In genomic region chr4:105236202-105236916, GRCh38 we compare ENCODE assay signal across 11 cellular contexts.
A peak's percentile ranks its signal among the peaks of the same experiment; 100 is the strongest.
DNase-seq lines count a peak whose midpoint lies in the region; ATAC-seq and TF ChIP-seq lines count a peak whose summit lies in the region.
"Had no signal": no experiment of that assay in that cellular context is flagged by ENCODE, and none has a peak within 500 bp of the region (broad histone marks: within the 10 kb centered on the region; RNA-seq: fewer than 3 reads in every experiment).

No MANE protein-coding gene starts in this region.

- no peaks in the 10 kb centered on the region for H3K9me3 ChIP-seq in CD8-positive, alpha-beta memory T cell (ENCODE audit: low read length)
- no peaks in the 10 kb centered on the region for H3K9me3 ChIP-seq in gastrocnemius medialis
- no peaks in the 10 kb centered on the region for H3K9me3 ChIP-seq in Caco-2

- POLR2A ChIA-PET in CD8-positive, alpha-beta memory T cell (lab: Charles Lee), result no interaction called here
- POLR2A ChIA-PET in activated CD4-positive, alpha-beta memory T cell treated with anti-CD3 and anti-CD28 coated beads, Interleukin-2, amount 10 ng/mL, durations not matched to agents 7 days and 5 days (lab: Charles Lee), result no interaction called here
- POLR2A ChIA-PET in Caco-2 (lab: Charles Lee), result no interaction called here

- H3K36me3 Mint-ChIP-seq in CD8-positive, alpha-beta memory T cell, result peaks cover 35 to 62% (median 39%) of the 10 kb centered on the region in 3 donors
- peaks cover 54% of the 10 kb centered on the region for H3K36me3 Mint-ChIP-seq in activated CD4-positive, alpha-beta memory T cell treated with anti-CD3 and anti-CD28 coated beads, Interleukin-2, amount 10 ng/mL, durations not matched to agents 7 days and 5 days (ENCODE audit: low read depth)
- peaks cover 38% of the 10 kb centered on the region for H3K36me3 Mint-ChIP-seq in Caco-2 (ENCODE audit: insufficient read depth, unreplicated experiment)
- H3K36me3 Mint-ChIP-seq in activated naive CD4-positive, alpha-beta T cell treated with anti-CD3 and anti-CD28 coated beads, Interleukin-2, amount 50 U/mL, for 72 hours, result peaks cover 52 to 57% of the 10 kb centered on the region in 2 donors
- H3K36me3 Mint-ChIP-seq: WTC11 had no signal

- peak overlapping the region in 2 of 7 donors; percentile 3 to 11 for H3K4me3 Mint-ChIP-seq in CD8-positive, alpha-beta memory T cell
- no peak overlapping the region for H3K4me3 Mint-ChIP-seq in activated CD4-positive, alpha-beta memory T cell treated with anti-CD3 and anti-CD28 coated beads, Interleukin-2, amount 10 ng/mL, durations not matched to agents 7 days and 5 days
- H3K4me3 Mint-ChIP-seq in Caco-2 (ENCODE audit: unreplicated experiment), result no peak overlapping the region
- H3K4me3 Mint-ChIP-seq: WTC11 had no signal

- H3K27ac ChIP-seq in CD8-positive, alpha-beta memory T cell (ENCODE audit: low read depth, low read length), result no peak overlapping the region
- H3K27ac ChIP-seq in gastrocnemius medialis, result no peak overlapping the region

- in situ Hi-C loops in gastrocnemius medialis (cut with MboI; ENCODE audit: low sequenced_read_pairs in 4 of 4), result no loop called here

- no TSS peak for BruUV-seq in Caco-2 (replicated peaks; lab: Mats Ljungman, UMichigan)

- H3K4me1 Mint-ChIP-seq in CD8-positive, alpha-beta memory T cell, result peaks cover 21 to 35% (median 29%) of the 10 kb centered on the region in 3 donors
- peaks cover 14% of the 10 kb centered on the region for H3K4me1 Mint-ChIP-seq in activated CD4-positive, alpha-beta memory T cell treated with anti-CD3 and anti-CD28 coated beads, Interleukin-2, amount 10 ng/mL, durations not matched to agents 7 days and 5 days
- peaks cover 11% of the 10 kb centered on the region for H3K4me1 Mint-ChIP-seq in Caco-2 (ENCODE audit: low read depth, unreplicated experiment)

- no peak overlapping the region for H3K4me3 ChIP-seq in CD8-positive, alpha-beta memory T cell (ENCODE audit: low read length)
- H3K4me3 ChIP-seq in gastrocnemius medialis (no peak overlapping the region), Caco-2 (ENCODE audit: low read depth, low read length) (no peak overlapping the region)

- no peaks in the 10 kb centered on the region for H3K9me3 Mint-ChIP-seq in CD8-positive, alpha-beta memory T cell
- H3K9me3 Mint-ChIP-seq in activated CD4-positive, alpha-beta memory T cell treated with anti-CD3 and anti-CD28 coated beads, Interleukin-2, amount 10 ng/mL, durations not matched to agents 7 days and 5 days, result peaks cover 6% of the 10 kb centered on the region
- no peaks in the 10 kb centered on the region for H3K9me3 Mint-ChIP-seq in Caco-2 (ENCODE audit: unreplicated experiment)
- peaks cover 0 to 3% of the 10 kb centered on the region in 2 donors for H3K9me3 Mint-ChIP-seq in activated naive CD4-positive, alpha-beta T cell treated with anti-CD3 and anti-CD28 coated beads, Interleukin-2, amount 50 U/mL, for 72 hours
- H3K9me3 Mint-ChIP-seq: WTC11 had no signal

- H3K27me3 Mint-ChIP-seq in CD8-positive, alpha-beta memory T cell, result no peaks in the 10 kb centered on the region
- H3K27me3 Mint-ChIP-seq in activated CD4-positive, alpha-beta memory T cell treated with anti-CD3 and anti-CD28 coated beads, Interleukin-2, amount 10 ng/mL, durations not matched to agents 7 days and 5 days, result no peaks in the 10 kb centered on the region
- no peaks in the 10 kb centered on the region for H3K27me3 Mint-ChIP-seq in Caco-2 (ENCODE audit: insufficient read depth, unreplicated experiment)

- H3K4me1 ChIP-seq in CD8-positive, alpha-beta memory T cell (ENCODE audit: insufficient read depth, low read length), result no peaks in the 10 kb centered on the region
- H3K4me1 ChIP-seq in gastrocnemius medialis (peaks cover 1 to 4% of the 10 kb centered on the region in 2 donors), Caco-2 (no peaks in the 10 kb centered on the region; the same call in 1 of the 2 replicates)

- no peaks in the 10 kb centered on the region for H3K36me3 ChIP-seq in CD8-positive, alpha-beta memory T cell (ENCODE audit: insufficient read depth, low read length)
- H3K36me3 ChIP-seq in gastrocnemius medialis (peaks cover 0 to 22% of the 10 kb centered on the region in 2 donors), Caco-2 (ENCODE audit: control insufficient read depth, insufficient read depth, low read length) (no peaks in the 10 kb centered on the region; the same call in 1 of the 2 replicates)

- H3K27ac Mint-ChIP-seq in CD8-positive, alpha-beta memory T cell, result peak overlapping the region in 6 of 8 donors; percentile 6 to 68 (median 20)
- H3K27ac Mint-ChIP-seq in activated CD4-positive, alpha-beta memory T cell treated with anti-CD3 and anti-CD28 coated beads, Interleukin-2, amount 10 ng/mL, durations not matched to agents 7 days and 5 days, result no peak overlapping the region
- H3K27ac Mint-ChIP-seq in Caco-2 (ENCODE audit: unreplicated experiment), result no peak overlapping the region
- no peak overlapping the region for H3K27ac Mint-ChIP-seq in activated naive CD4-positive, alpha-beta T cell treated with anti-CD3 and anti-CD28 coated beads, Interleukin-2, amount 50 U/mL, for 72 hours
- H3K27ac Mint-ChIP-seq: WTC11 had no signal

- no peaks in the 10 kb centered on the region for H3K27me3 ChIP-seq in CD8-positive, alpha-beta memory T cell (ENCODE audit: insufficient read depth, low read length, poor library complexity, severe bottlenecking)
- no peaks in the 10 kb centered on the region for H3K27me3 ChIP-seq in gastrocnemius medialis
- no peaks in the 10 kb centered on the region for H3K27me3 ChIP-seq in Caco-2 (replicated peaks; ENCODE audit: control insufficient read depth, insufficient read depth, low read length)

- TF ChIP-seq POLR2A in gastrocnemius medialis (IDR thresholded peaks at IDR 0.05), result no peak

- TF ChIP-seq CTCF in gastrocnemius medialis (IDR thresholded peaks at IDR 0.05 in 4 of 5, conservative IDR thresholded peaks at IDR 0.05 in 1 of 5) (no peak), Caco-2 (IDR thresholded peaks at IDR 0.05; ENCODE audit: insufficient read depth in 1 of 2, low read depth in 1 of 2, low read length in 1 of 2, severe bottlenecking in 1 of 2, unreplicated experiment in 1 of 2) (no peak)

- DNase-seq in CD8-positive, alpha-beta memory T cell, result no peak
- DNase-seq in gastrocnemius medialis (no peak), Caco-2 (no peak)
- DNase-seq in activated CD4-positive, alpha-beta memory T cell treated with anti-CD3 and anti-CD28 coated beads, Interleukin-2, amount 10 ng/mL, durations not matched to agents 7 days and 5 days, result no peak
- DNase-seq in activated naive CD4-positive, alpha-beta T cell treated with anti-CD3 and anti-CD28 coated beads, Interleukin-2, amount 50 U/mL, for 72 hours (ENCODE audit: low spot score in 2 of 2), result no peak
- DNase-seq: AML-193; stimulated activated CD4-positive, alpha-beta T cell treated with anti-CD3 and anti-CD28 coated beads, Interleukin-15, amount 100 ng/mL, for 24 hours had no signal

- intact Hi-C loops in gastrocnemius medialis (cut with DNase I; ENCODE audit: low total_unique reads) (no loop called here), Caco-2 (cut with micrococcal nuclease; ENCODE audit: unreplicated experiment) (no loop called here)

- CTCF ChIA-PET in CD8-positive, alpha-beta memory T cell (lab: Charles Lee), result no interaction called here
- CTCF ChIA-PET in activated CD4-positive, alpha-beta memory T cell treated with anti-CD3 and anti-CD28 coated beads, Interleukin-2, amount 10 ng/mL, durations not matched to agents 7 days and 5 days (lab: Charles Lee), result no interaction called here
- CTCF ChIA-PET in Caco-2 (lab: Charles Lee), result no interaction called here

- ATAC-seq in GM19035 (IDR thresholded peaks at IDR 0.05; ENCODE audit: unreplicated experiment) (peak; percentile 92), HG02678 (IDR thresholded peaks at IDR 0.05; ENCODE audit: unreplicated experiment) (peak; percentile 94), HG03565 (IDR thresholded peaks at IDR 0.05; ENCODE audit: unreplicated experiment) (peak; percentile 71), gastrocnemius medialis (no peak)
- ATAC-seq in activated naive CD4-positive, alpha-beta T cell treated with anti-CD3 and anti-CD28 coated beads, Interleukin-2, amount 50 U/mL, for 72 hours, result no peak
- ATAC-seq: WTC11 had no signal

Comparison
In these comparisons a context has a peak if more than half of its experiments do, and no peak if none do; other contexts are left out.
1. H3K27ac Mint-ChIP-seq: peak in CD8-positive, alpha-beta memory T cell (6 of 8); none in activated CD4-positive, alpha-beta memory T cell treated with anti-CD3 and anti-CD28 coated beads, Interleukin-2, amount 10 ng/mL, durations not matched to agents 7 days and 5 days (single experiment), Caco-2 (single experiment) and activated naive CD4-positive, alpha-beta T cell treated with anti-CD3 and anti-CD28 coated beads, Interleukin-2, amount 50 U/mL, for 72 hours (0 of 2).
2. ATAC-seq: peak in GM19035 (single experiment), HG02678 (single experiment) and HG03565 (single experiment); none in gastrocnemius medialis (0 of 2) and activated naive CD4-positive, alpha-beta T cell treated with anti-CD3 and anti-CD28 coated beads, Interleukin-2, amount 50 U/mL, for 72 hours (0 of 2).